Comparison of ENCODE assay signal across 24 cellular contexts in the genomic region with DNA sequence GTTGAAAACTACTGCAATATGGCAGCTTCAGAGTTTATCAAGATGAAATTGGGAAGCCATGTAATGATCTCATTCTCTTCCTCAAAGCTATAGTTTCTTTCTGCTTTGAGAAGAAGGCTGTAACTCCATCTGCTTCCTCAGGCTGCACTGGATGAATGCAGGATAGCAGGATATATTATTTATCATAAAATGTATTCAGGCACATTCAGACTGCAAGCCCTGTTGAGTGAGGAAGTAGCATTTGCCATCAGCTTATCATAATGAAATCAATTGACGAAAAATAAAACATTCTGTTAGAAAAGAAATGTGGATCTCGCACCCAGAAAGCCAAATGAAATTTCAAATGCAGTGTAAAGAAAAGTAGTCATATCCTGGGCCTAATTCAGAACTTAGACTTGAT. TPM values are rescaled to one million over a fixed set of nuclear protein-coding genes. Genes with fewer than 3 reads are reported as not detected.
DNase-seq lines count a peak whose midpoint lies in the region; ATAC-seq and TF ChIP-seq lines count a peak whose summit lies in the region.
"Had no signal": no experiment of that assay in that cellular context is flagged by ENCODE, and none has a peak within 500 bp of the region (broad histone marks: within the 10 kb centered on the region; RNA-seq: fewer than 3 reads in every experiment).

No MANE protein-coding gene starts in this region.

- H3K4me3 ChIP-seq in tibial nerve, result peak overlapping the region in 3 of 4 donors; percentile 3 to 38 (median 16)
- H3K4me3 ChIP-seq in adrenal gland, result no peak overlapping the region
- H3K4me3 ChIP-seq: BLaER1, GM23338, MG63, SJSA1 had no signal

- H3K36me3 ChIP-seq in tibial nerve (no peaks in the 10 kb centered on the region), adrenal gland (replicated peaks in 1 of 2) (no peaks in the 10 kb centered on the region)
- H3K36me3 ChIP-seq: BLaER1, MG63, SJSA1 had no signal

- H3K27me3 Mint-ChIP-seq in neural crest cell (ENCODE audit: low read depth), result no peaks in the 10 kb centered on the region

- TF ChIP-seq CTCF in neural crest cell (conservative IDR thresholded peaks at IDR 0.05), result no peak
- no peak for TF ChIP-seq CTCF in tibial nerve (IDR thresholded peaks at IDR 0.05)
- no peak for TF ChIP-seq CTCF in adrenal gland (IDR thresholded peaks at IDR 0.05)

- TF ChIP-seq POLR2A in tibial nerve (IDR thresholded peaks at IDR 0.05) (no peak), adrenal gland (IDR thresholded peaks at IDR 0.05) (no peak), GM18505 (IDR thresholded peaks at IDR 0.05; ENCODE audit: borderline replicate concordance, extremely low read depth, insufficient read depth, insufficient read length) (no peak)

- peak overlapping the region; percentile 90 for H3K27ac Mint-ChIP-seq in neural crest cell (ENCODE audit: unreplicated experiment)
- H3K27ac Mint-ChIP-seq: CD4-positive, CD25-positive, alpha-beta regulatory T cell; GM23338 had no signal

- peak overlapping the region; percentile 77 for H3K27ac ChIP-seq in angular gyrus (ENCODE audit: low read depth, low read length)
- peak overlapping the region in 3 of 4 donors; percentile 46 to 84 (median 75) for H3K27ac ChIP-seq in tibial nerve
- H3K27ac ChIP-seq in adrenal gland, result no peak overlapping the region
- H3K27ac ChIP-seq: BLaER1, SJSA1 had no signal

- peaks cover 27% of the 10 kb centered on the region for H3K4me1 Mint-ChIP-seq in neural crest cell
- H3K4me1 Mint-ChIP-seq: CD4-positive, CD25-positive, alpha-beta regulatory T cell; GM23338; H9 had no signal

- DNase-seq in globus pallidus (ENCODE audit: low spot score), result peak; percentile 58
- no peak for DNase-seq in neural crest cell (ENCODE audit: low read depth, low spot score)
- no peak for DNase-seq in tibial nerve (ENCODE audit: low spot score in 2 of 2)
- no peak for DNase-seq in activated T-cell treated with anti-CD3 and anti-CD28 coated beads, Interleukin-2, amount 50 U/mL, for 48 hours
- DNase-seq in adrenal gland, result no peak
- DNase-seq: CD4-positive, CD25-positive, alpha-beta regulatory T cell; DMS153; H9; IMR-90; KG1; MG63; NCI-H146; NCI-H1930; NCI-H2107; NCI-H446; NCI-H774; Right ventricle myocardium superior; RPMI8226 had no signal

- H3K36me3 Mint-ChIP-seq in neural crest cell (ENCODE audit: low read depth), result no peaks in the 10 kb centered on the region
- H3K36me3 Mint-ChIP-seq: CD4-positive, CD25-positive, alpha-beta regulatory T cell had no signal

- H3K4me1 ChIP-seq in tibial nerve (peaks cover 0 to 12% (median 6%) of the 10 kb centered on the region in 4 donors), adrenal gland (replicated peaks in 1 of 2) (no peaks in the 10 kb centered on the region)
- H3K4me1 ChIP-seq: BLaER1, SJSA1 had no signal

- H3K9me3 Mint-ChIP-seq in neural crest cell, result peaks cover 5% of the 10 kb centered on the region
- H3K9me3 Mint-ChIP-seq: CD4-positive, CD25-positive, alpha-beta regulatory T cell; GM23338 had no signal

- WGBS in tibial nerve, 2 donors, result 46 to 47% methylated on average over 2 of the region's 2 CpGs
- WGBS in adrenal gland, 4 donors, result 73 to 85% (median 80%) methylated on average over 2 of the region's 2 CpGs

- H3K27me3 ChIP-seq in tibial nerve (no peaks in the 10 kb centered on the region), adrenal gland (no peaks in the 10 kb centered on the region)
- H3K27me3 ChIP-seq: BLaER1, SJSA1 had no signal

- H3K9me3 ChIP-seq in tibial nerve (no peaks in the 10 kb centered on the region), adrenal gland (replicated peaks in 1 of 3) (no peaks in the 10 kb centered on the region)
- H3K9me3 ChIP-seq: BLaER1, MG63, SJSA1 had no signal

- no peak for ATAC-seq in GM18505 (IDR thresholded peaks at IDR 0.05; ENCODE audit: unreplicated experiment)
- ATAC-seq: GM23338 had no signal

- peak overlapping the region; percentile 62 for H3K4me3 Mint-ChIP-seq in neural crest cell
- H3K4me3 Mint-ChIP-seq: CD4-positive, CD25-positive, alpha-beta regulatory T cell; GM23338; H9 had no signal

- TF ChIP-seq EP300 in tibial nerve (IDR thresholded peaks at IDR 0.05), result no peak

- intact Hi-C loops in adrenal gland (cut with DNase I), result no loop called here

RNA-seq across cellular contexts. Expression of gene ATP10B, which starts 0.5 kb away (rescaled TPM):
- total RNA-seq in neural crest cell (10.8 and 13.2 TPM in 2 replicates), tibial nerve (10 to 100 TPM in 3 of 4 donors, 1 to 10 TPM in 1; 9.0 to 45.9 (median 13.9) TPM), adrenal gland (under 1 TPM in 5 of 8 donors, not detected in 3; 0.07 to 0.35 (median 0.15) TPM)
- under 1 TPM in 2 of 3 donors, not detected in 1; 0.03 to 0.08 TPM for polyA plus RNA-seq in adrenal gland
- total RNA-seq: CD4-positive, CD25-positive, alpha-beta regulatory T cell; IMR-90; Right ventricle myocardium superior; SJSA1 had no signal
- polyA plus RNA-seq: AG04450; CD4-positive, CD25-positive, alpha-beta regulatory T cell; IMR-90 had no signal

Comparison
In these comparisons a context has a peak if more than half of its experiments do, and no peak if none do; other contexts are left out.
1. H3K27ac ChIP-seq: peak in angular gyrus (single experiment) and tibial nerve (3 of 4); none in adrenal gland (0 of 5).
2. H3K4me3 ChIP-seq: peak in tibial nerve (3 of 4); none in adrenal gland (0 of 4).